Comparison of ENCODE assay signal across 10 cellular contexts in genomic region chr2:30287857-30288513, GRCh38. TPM values are rescaled to one million over a fixed set of nuclear protein-coding genes. Genes with fewer than 3 reads are reported as not detected.
DNase-seq lines count a peak whose midpoint lies in the region; ATAC-seq and TF ChIP-seq lines count a peak whose summit lies in the region.
"Had no signal": no experiment of that assay in that cellular context is flagged by ENCODE, and none has a peak within 500 bp of the region (broad histone marks: within the 10 kb centered on the region; RNA-seq: fewer than 3 reads in every experiment).

No MANE protein-coding gene starts in this region.

- intact Hi-C loops in ovary (cut with DNase I): no loop called here

- no peak for TF ChIP-seq POLR2A in ovary (IDR thresholded peaks at IDR 0.05)

- H3K4me3 ChIP-seq in ovary: no peak overlapping the region
- no peak overlapping the region for H3K4me3 ChIP-seq in coronary artery

- H3K4me3 Mint-ChIP-seq in activated T-cell treated with anti-CD3 and anti-CD28 coated beads, Interleukin-2, amount 50 U/mL, for 24 hours: no peak overlapping the region
- H3K4me3 Mint-ChIP-seq in stimulated activated naive CD8-positive, alpha-beta T cell treated with anti-CD3 and anti-CD28 coated beads, Interleukin-15, amount 100 ng/mL, for 72 hours: peak overlapping the region; percentile 32 to 57
- H3K4me3 Mint-ChIP-seq: central memory CD8-positive, alpha-beta T cell had no signal

- no peaks in the 10 kb centered on the region for H3K9me3 Mint-ChIP-seq in activated T-cell treated with anti-CD3 and anti-CD28 coated beads, Interleukin-2, amount 50 U/mL, for 24 hours
- H3K9me3 Mint-ChIP-seq in stimulated activated naive CD8-positive, alpha-beta T cell treated with anti-CD3 and anti-CD28 coated beads, Interleukin-15, amount 100 ng/mL, for 72 hours: no peaks in the 10 kb centered on the region
- H3K9me3 Mint-ChIP-seq: central memory CD8-positive, alpha-beta T cell had no signal

- H3K27me3 ChIP-seq in ovary: no peaks in the 10 kb centered on the region

- TF ChIP-seq EP300 in ovary (IDR thresholded peaks at IDR 0.05): no peak

- H3K36me3 Mint-ChIP-seq in activated T-cell treated with anti-CD3 and anti-CD28 coated beads, Interleukin-2, amount 50 U/mL, for 24 hours (ENCODE audit: low read depth): no peaks in the 10 kb centered on the region

- peak; percentile 60 for ATAC-seq in HG02973 (IDR thresholded peaks at IDR 0.05; ENCODE audit: unreplicated experiment)
- no peak for ATAC-seq in stimulated activated naive CD8-positive, alpha-beta T cell treated with anti-CD3 and anti-CD28 coated beads, Interleukin-15, amount 100 ng/mL, for 72 hours

- no peaks in the 10 kb centered on the region for H3K27me3 Mint-ChIP-seq in activated T-cell treated with anti-CD3 and anti-CD28 coated beads, Interleukin-2, amount 50 U/mL, for 24 hours
- no peaks in the 10 kb centered on the region for H3K27me3 Mint-ChIP-seq in stimulated activated naive CD8-positive, alpha-beta T cell treated with anti-CD3 and anti-CD28 coated beads, Interleukin-15, amount 100 ng/mL, for 72 hours
- H3K27me3 Mint-ChIP-seq: central memory CD8-positive, alpha-beta T cell had no signal

- no peaks in the 10 kb centered on the region for H3K36me3 ChIP-seq in ovary

- H3K27ac Mint-ChIP-seq in activated T-cell treated with anti-CD3 and anti-CD28 coated beads, Interleukin-2, amount 50 U/mL, for 24 hours: peak overlapping the region; percentile 24
- H3K27ac Mint-ChIP-seq in stimulated activated naive CD8-positive, alpha-beta T cell treated with anti-CD3 and anti-CD28 coated beads, Interleukin-15, amount 100 ng/mL, for 72 hours: peak overlapping the region; percentile 15 to 22

- peaks cover 29% of the 10 kb centered on the region for H3K4me1 Mint-ChIP-seq in activated T-cell treated with anti-CD3 and anti-CD28 coated beads, Interleukin-2, amount 50 U/mL, for 24 hours (ENCODE audit: low read depth)
- H3K4me1 Mint-ChIP-seq in stimulated activated naive CD8-positive, alpha-beta T cell treated with anti-CD3 and anti-CD28 coated beads, Interleukin-15, amount 100 ng/mL, for 72 hours: peaks cover 48% of the 10 kb centered on the region

- H3K9me3 ChIP-seq in ovary: no peaks in the 10 kb centered on the region

- no peak for TF ChIP-seq CTCF in ovary (IDR thresholded peaks at IDR 0.05)
- no peak for TF ChIP-seq CTCF in coronary artery (IDR thresholded peaks at IDR 0.05)

- H3K27ac ChIP-seq in ovary (no peak overlapping the region), coronary artery (no peak overlapping the region)

- WGBS in ovary, 3 donors: 38 to 49% (median 41%) methylated on average over 4 of the region's 4 CpGs

- H3K4me1 ChIP-seq in ovary (ENCODE audit: insufficient read depth): peaks cover 1% of the 10 kb centered on the region

- DNase-seq in activated T-cell treated with anti-CD3 and anti-CD28 coated beads, Interleukin-2, amount 50 U/mL, for 24 hours: peak; percentile 27
- no peak for DNase-seq in activated T-cell treated with anti-CD3 and anti-CD28 coated beads, Interleukin-2, amount 50 U/mL, for 48 hours
- DNase-seq in RPMI8226: peak; percentile 38
- DNase-seq in stimulated activated naive CD8-positive, alpha-beta T cell treated with anti-CD3 and anti-CD28 coated beads, Interleukin-15, amount 100 ng/mL, for 72 hours: no peak
- no peak for DNase-seq in ovary
- DNase-seq in coronary artery (ENCODE audit: low spot score): no peak
- no peak for DNase-seq in stimulated activated naive CD4-positive, alpha-beta T cell treated with Interleukin-2 at 50 U/mL for 16 hours (lab: John Stamatoyannopoulos, UW)
- DNase-seq: NCI-H1105 treated with DMSO at 0.1 percent for 48 hours had no signal

RNA-seq across cellular contexts. Expression of gene LBH, which starts 56.7 kb away (rescaled TPM):
- 100 to 1,000 TPM in 5 of 7 donors, 10 to 100 TPM in 2; 50.4 to 260 (median 121) TPM for total RNA-seq in ovary
- 10 to 100 TPM; 59.7 to 64.5 TPM for polyA plus RNA-seq in ovary

Comparison
In these comparisons a context has a peak if more than half of its experiments do, and no peak if none do; other contexts are left out.
1. DNase-seq: peak in activated T-cell treated with anti-CD3 and anti-CD28 coated beads, Interleukin-2, amount 50 U/mL, for 24 hours (single experiment) and RPMI8226 (single experiment); none in activated T-cell treated with anti-CD3 and anti-CD28 coated beads, Interleukin-2, amount 50 U/mL, for 48 hours (0 of 2), stimulated activated naive CD8-positive, alpha-beta T cell treated with anti-CD3 and anti-CD28 coated beads, Interleukin-15, amount 100 ng/mL, for 72 hours (0 of 2), ovary (0 of 5), coronary artery (single experiment) and stimulated activated naive CD4-positive, alpha-beta T cell treated with Interleukin-2 at 50 U/mL for 16 hours (single experiment).